ENCODE assay signal across 13 cellular contexts in the genomic region with DNA sequence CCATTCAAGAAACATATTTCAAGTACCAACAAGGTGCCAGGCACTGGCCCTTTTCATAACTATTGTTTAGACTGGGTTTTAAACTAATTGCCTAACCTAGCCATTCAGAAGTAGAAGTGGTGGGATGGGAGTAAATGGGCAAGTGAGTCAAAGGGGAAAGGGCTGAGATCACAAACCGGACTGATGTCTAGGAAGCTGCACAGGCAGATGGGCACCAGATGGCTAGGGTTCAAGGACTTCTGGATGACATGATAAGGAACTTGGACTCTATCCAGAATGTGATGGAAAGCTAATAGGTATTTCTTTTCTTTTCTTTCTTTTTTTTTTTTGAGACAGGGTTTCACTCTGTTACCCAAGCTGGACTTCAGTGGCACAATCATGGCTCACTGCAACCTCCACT.
"Had no signal": no experiment of that assay in that cellular context is flagged by ENCODE, and none has a peak within 500 bp of the region (broad histone marks: within the 10 kb centered on the region; RNA-seq: fewer than 3 reads in every experiment).

No MANE protein-coding gene starts in this region.

- H3K4me1 ChIP-seq: lower lobe of right lung, pancreas, thyroid gland had no signal

- H3K9ac ChIP-seq: neural progenitor cell had no signal

- H3K27ac ChIP-seq: cardiac muscle cell, dorsolateral prefrontal cortex, lower lobe of right lung, neural progenitor cell, pancreas, thyroid gland had no signal

- H3K36me3 Mint-ChIP-seq: neural progenitor cell had no signal

- H3K4me3 Mint-ChIP-seq: activated naive CD4-positive, alpha-beta T cell treated with anti-CD3 and anti-CD28 coated beads, Interleukin-2, amount 50 U/mL, for 24 hours; activated T-helper 17 cell treated with anti-CD3 and anti-CD28 coated beads, Interleukin-2, amount 50 U/mL, for 72 hours; neural progenitor cell had no signal

- H3K36me3 ChIP-seq: cardiac muscle cell, neural progenitor cell, pancreas, thyroid gland had no signal

- H3K9me3 ChIP-seq: lower lobe of right lung, pancreas, thyroid gland had no signal

- H3K9me3 Mint-ChIP-seq: activated naive CD4-positive, alpha-beta T cell treated with anti-CD3 and anti-CD28 coated beads, Interleukin-2, amount 50 U/mL, for 24 hours; activated T-helper 17 cell treated with anti-CD3 and anti-CD28 coated beads, Interleukin-2, amount 50 U/mL, for 72 hours; neural progenitor cell had no signal

- ATAC-seq: activated CD4-positive, CD25-positive, alpha-beta regulatory T cell treated with anti-CD3 and anti-CD28 coated beads, Interleukin-2, amount 50 U/mL, for 24 hours; activated T-helper 17 cell treated with anti-CD3 and anti-CD28 coated beads, Interleukin-2, amount 50 U/mL, for 72 hours; left colon; lower lobe of right lung; pancreas had no signal

- H3K27me3 Mint-ChIP-seq: activated naive CD4-positive, alpha-beta T cell treated with anti-CD3 and anti-CD28 coated beads, Interleukin-2, amount 50 U/mL, for 24 hours; activated T-helper 17 cell treated with anti-CD3 and anti-CD28 coated beads, Interleukin-2, amount 50 U/mL, for 72 hours had no signal

- H3K4me1 Mint-ChIP-seq: neural progenitor cell had no signal

- H3K4me2 ChIP-seq: neural progenitor cell had no signal

- H3K27ac Mint-ChIP-seq: activated naive CD4-positive, alpha-beta T cell treated with anti-CD3 and anti-CD28 coated beads, Interleukin-2, amount 50 U/mL, for 24 hours; activated T-helper 17 cell treated with anti-CD3 and anti-CD28 coated beads, Interleukin-2, amount 50 U/mL, for 72 hours; neural progenitor cell had no signal

- H3K27me3 ChIP-seq: cardiac muscle cell, dorsolateral prefrontal cortex, neural progenitor cell, pancreas, thyroid gland had no signal

- H2AFZ ChIP-seq: neural progenitor cell had no signal

- H3K4me3 ChIP-seq: cardiac muscle cell, dorsolateral prefrontal cortex, lower lobe of right lung, neural progenitor cell, pancreas, thyroid gland had no signal

- DNase-seq: activated CD4-positive, alpha-beta T cell treated with anti-CD3 and anti-CD28 coated beads, Interleukin-2, amount 50 U/mL, for 1 hour; dorsolateral prefrontal cortex; left colon; lower lobe of right lung; midbrain; pancreas; stimulated activated CD4-positive, alpha-beta T cell treated with anti-CD3 and anti-CD28 coated beads, Interleukin-1b, Interleukin-23, amount 100 ng/mL, for 48 hours; thyroid gland had no signal
